In genomic region chr18:21031845-21032244, GRCh38 we compare ENCODE assay signal across 21 cellular contexts.
A peak's percentile ranks its signal among the peaks of the same experiment; 100 is the strongest.
DNase-seq lines count a peak whose midpoint lies in the region; ATAC-seq, FAIRE-seq and TF ChIP-seq lines count a peak whose summit lies in the region.
"Had no signal": no experiment of that assay in that cellular context is flagged by ENCODE, and none has a peak within 500 bp of the region (broad histone marks: within the 10 kb centered on the region; RNA-seq: fewer than 3 reads in every experiment).

No MANE protein-coding gene starts in this region.

- peaks cover 32 to 35% of the 10 kb centered on the region in 2 donors for H3K4me1 Mint-ChIP-seq in natural killer cell
- peaks cover 18 to 21% of the 10 kb centered on the region in 2 donors for H3K4me1 Mint-ChIP-seq in natural killer cell treated with Interleukin-12 subunit alpha and Interleukin-12 subunit beta and Interleukin-15 and Interleukin-18, amount 100 ng/mL, for 72 hours (ENCODE audit: low read depth in 2 of 2)
- no peaks in the 10 kb centered on the region for H3K4me1 Mint-ChIP-seq in astrocyte (ENCODE audit: low read depth, unreplicated experiment)
- peaks cover 10% of the 10 kb centered on the region for H3K4me1 Mint-ChIP-seq in memory B cell

- ATAC-seq in natural killer cell (no peak), memory B cell (ENCODE audit: low read depth) (no peak)
- no peak for ATAC-seq in natural killer cell treated with Interleukin-12 subunit alpha and Interleukin-12 subunit beta and Interleukin-15 and Interleukin-18, amount 100 ng/mL, for 72 hours
- ATAC-seq: K562 had no signal

- H3K9me3 ChIP-seq in astrocyte (ENCODE audit: insufficient read depth, low read depth, low read length), result no peaks in the 10 kb centered on the region
- H3K9me3 ChIP-seq: BE2C had no signal

- H3K27ac ChIP-seq in astrocyte (ENCODE audit: low read depth, low read length), result no peak overlapping the region
- H3K27ac ChIP-seq: GM23248, HL-60 had no signal

- TF ChIP-seq CTCF in natural killer cell (IDR thresholded peaks at IDR 0.05), result no peak
- no peak for TF ChIP-seq CTCF in astrocyte (IDR thresholded peaks at IDR 0.05; ENCODE audit: insufficient read depth, low read depth, low read length)

- peaks cover 5% of the 10 kb centered on the region for H4K20me1 ChIP-seq in astrocyte (ENCODE audit: insufficient read depth, low read length)

- no peak overlapping the region for H2AFZ ChIP-seq in astrocyte (ENCODE audit: low read depth, low read length)
- H2AFZ ChIP-seq: GM23248 had no signal

- no peaks in the 10 kb centered on the region for H3K4me1 ChIP-seq in astrocyte (ENCODE audit: insufficient read depth, low read length)
- H3K4me1 ChIP-seq: BE2C, HAP-1 had no signal

- intact Hi-C loops in natural killer cell (cut with micrococcal nuclease), result no loop called here

- H3K79me2 ChIP-seq in astrocyte (ENCODE audit: insufficient read depth, low read length), result peaks cover 32% of the 10 kb centered on the region

- H3K9ac ChIP-seq in astrocyte (ENCODE audit: low read length), result no peak overlapping the region
- H3K9ac ChIP-seq: GM23248 had no signal

- no peaks in the 10 kb centered on the region for H3K27me3 ChIP-seq in astrocyte (ENCODE audit: insufficient read depth, low read length)
- H3K27me3 ChIP-seq: BE2C had no signal

- no peak overlapping the region for H3K4me3 Mint-ChIP-seq in natural killer cell
- H3K4me3 Mint-ChIP-seq in natural killer cell treated with Interleukin-12 subunit alpha and Interleukin-12 subunit beta and Interleukin-15 and Interleukin-18, amount 100 ng/mL, for 72 hours, result no peak overlapping the region
- no peak overlapping the region for H3K4me3 Mint-ChIP-seq in astrocyte (ENCODE audit: unreplicated experiment)
- H3K4me3 Mint-ChIP-seq in memory B cell, result no peak overlapping the region

- no peaks in the 10 kb centered on the region for H3K27me3 Mint-ChIP-seq in natural killer cell (ENCODE audit: low read depth in 2 of 2)
- no peaks in the 10 kb centered on the region for H3K27me3 Mint-ChIP-seq in natural killer cell treated with Interleukin-12 subunit alpha and Interleukin-12 subunit beta and Interleukin-15 and Interleukin-18, amount 100 ng/mL, for 72 hours
- H3K27me3 Mint-ChIP-seq in astrocyte (ENCODE audit: low read depth, unreplicated experiment), result no peaks in the 10 kb centered on the region
- H3K27me3 Mint-ChIP-seq in memory B cell, result no peaks in the 10 kb centered on the region
- H3K27me3 Mint-ChIP-seq: CD4-positive, alpha-beta memory T cell had no signal

- peaks cover 22% of the 10 kb centered on the region for H3K36me3 Mint-ChIP-seq in natural killer cell
- H3K36me3 Mint-ChIP-seq in natural killer cell treated with Interleukin-12 subunit alpha and Interleukin-12 subunit beta and Interleukin-15 and Interleukin-18, amount 100 ng/mL, for 72 hours, result peaks cover 24% of the 10 kb centered on the region
- peaks cover 9% of the 10 kb centered on the region for H3K36me3 Mint-ChIP-seq in astrocyte (ENCODE audit: low read depth, unreplicated experiment)
- H3K36me3 Mint-ChIP-seq in memory B cell, result peaks cover 35% of the 10 kb centered on the region

- no peak for FAIRE-seq in astrocyte (lab: Jason Lieb, UNC)
- FAIRE-seq: A204.1, G401.6, GM12892, GM18507, K562 had no signal

- no peak for DNase-seq in natural killer cell
- no peak for DNase-seq in natural killer cell treated with Interleukin-12 subunit alpha and Interleukin-12 subunit beta and Interleukin-15 and Interleukin-18, amount 100 ng/mL, for 72 hours (ENCODE audit: low spot score)
- DNase-seq in astrocyte (ENCODE audit: low read depth), result no peak
- DNase-seq in memory B cell (ENCODE audit: low spot score in 2 of 2), result no peak
- no peak for DNase-seq in NCI-H128 (lab: John Stamatoyannopoulos, UW; ENCODE audit: unreplicated experiment)
- no peak for DNase-seq in DMS79 (lab: John Stamatoyannopoulos, UW)
- no peak for DNase-seq in activated gamma-delta T cell treated with Interleukin-2 at 50 U/mL for 16 hours
- DNase-seq: ACHN; BE2C; C1 segment of cervical spinal cord; CD4-positive, alpha-beta memory T cell; DMS53; GM23248; IMR-90 had no signal

- H3K27ac Mint-ChIP-seq in natural killer cell (peak overlapping the region; percentile 6 to 7), astrocyte (ENCODE audit: unreplicated experiment) (peak overlapping the region; percentile 12), memory B cell (peak overlapping the region; percentile 28)
- H3K27ac Mint-ChIP-seq in natural killer cell treated with Interleukin-12 subunit alpha and Interleukin-12 subunit beta and Interleukin-15 and Interleukin-18, amount 100 ng/mL, for 72 hours, result no peak overlapping the region

- peaks cover 0 to 2% of the 10 kb centered on the region in 2 donors for H3K9me3 Mint-ChIP-seq in natural killer cell
- H3K9me3 Mint-ChIP-seq in natural killer cell treated with Interleukin-12 subunit alpha and Interleukin-12 subunit beta and Interleukin-15 and Interleukin-18, amount 100 ng/mL, for 72 hours, result no peaks in the 10 kb centered on the region
- no peaks in the 10 kb centered on the region for H3K9me3 Mint-ChIP-seq in astrocyte (ENCODE audit: unreplicated experiment)
- peaks cover 8% of the 10 kb centered on the region for H3K9me3 Mint-ChIP-seq in memory B cell

- peaks cover 7% of the 10 kb centered on the region for H3K36me3 ChIP-seq in astrocyte (ENCODE audit: insufficient read depth, low read length)
- H3K36me3 ChIP-seq: BE2C had no signal

- H3K4me3 ChIP-seq in astrocyte (ENCODE audit: insufficient read depth, low read depth, low read length), result no peak overlapping the region
- H3K4me3 ChIP-seq: GM23248, HAP-1, K562 had no signal

- H3K4me2 ChIP-seq in astrocyte (ENCODE audit: low read length), result no peak overlapping the region

Comparison
In these comparisons a context has a peak if more than half of its experiments do, and no peak if none do; other contexts are left out.
1. H3K27ac Mint-ChIP-seq: peak in natural killer cell (2 of 2), astrocyte (single experiment) and memory B cell (single experiment); none in natural killer cell treated with Interleukin-12 subunit alpha and Interleukin-12 subunit beta and Interleukin-15 and Interleukin-18, amount 100 ng/mL, for 72 hours (0 of 2).